In genomic region chr1:3142236-3142635, GRCh38 we compare ENCODE assay signal across 32 cellular contexts.
"Had no signal": no experiment of that assay in that cellular context is flagged by ENCODE, and none has a peak within 500 bp of the region (broad histone marks: within the 10 kb centered on the region; RNA-seq: fewer than 3 reads in every experiment).

No MANE protein-coding gene starts in this region.

- H3K27me3 Mint-ChIP-seq: activated B cell treated with CpG ODN at 0.5 μM for 24 hours; activated CD8-positive, alpha-beta T cell treated with anti-CD3 and anti-CD28 coated beads for 36 hours; activated naive CD4-positive, alpha-beta T cell treated with anti-CD3 and anti-CD28 coated beads, Interleukin-2, amount 50 U/mL, for 24 hours; activated naive CD8-positive, alpha-beta T cell treated with anti-CD3 and anti-CD28 coated beads for 36 hours; activated naive CD8-positive, alpha-beta T cell treated with anti-CD3 and anti-CD28 coated beads, Interleukin-2, amount 50 U/mL, for 24 hours; dendritic cell treated with granulocyte-macrophage colony-stimulating factor and Interleukin-4, amounts not matched to agents 40 ng/mL and 50 ng/mL, for 4 days had no signal

- H3K4me1 Mint-ChIP-seq: activated B cell treated with CpG ODN at 0.5 μM for 24 hours; activated naive CD4-positive, alpha-beta T cell treated with anti-CD3 and anti-CD28 coated beads, Interleukin-2, amount 50 U/mL, for 24 hours; activated naive CD8-positive, alpha-beta T cell treated with anti-CD3 and anti-CD28 coated beads for 36 hours; activated naive CD8-positive, alpha-beta T cell treated with anti-CD3 and anti-CD28 coated beads, Interleukin-2, amount 50 U/mL, for 24 hours; central memory CD8-positive, alpha-beta T cell; endodermal cell; T-helper 17 cell had no signal

- H3K27ac Mint-ChIP-seq: activated B cell treated with CpG ODN at 0.5 μM for 24 hours; activated CD8-positive, alpha-beta T cell treated with anti-CD3 and anti-CD28 coated beads for 36 hours; activated naive CD4-positive, alpha-beta T cell treated with anti-CD3 and anti-CD28 coated beads for 36 hours; activated naive CD4-positive, alpha-beta T cell treated with anti-CD3 and anti-CD28 coated beads, Interleukin-2, amount 50 U/mL, for 24 hours; activated naive CD8-positive, alpha-beta T cell treated with anti-CD3 and anti-CD28 coated beads for 36 hours; activated naive CD8-positive, alpha-beta T cell treated with anti-CD3 and anti-CD28 coated beads, Interleukin-2, amount 50 U/mL, for 24 hours; activated T-helper 2 cell treated with anti-CD3 and anti-CD28 coated beads, Interferon-gamma antibody, Interleukin-2, Interleukin-4, amounts not matched to agents 10 μg/mL and 5 μg/mL and 100 μg/mL, durations not matched to agents 14 hours and 24 hours and 36 hours; dendritic cell treated with granulocyte-macrophage colony-stimulating factor and Interleukin-4, amounts not matched to agents 40 ng/mL and 50 ng/mL, for 4 days; endodermal cell; T-helper 17 cell; T-helper 2 cell treated with Interferon-gamma antibody and Interleukin-4, amounts not matched to agents 5 μg/mL and 100 μg/mL, for 36 hours had no signal

- H3K36me3 ChIP-seq: adrenal gland, WERI-Rb-1 had no signal

- H3K4me3 Mint-ChIP-seq: activated B cell treated with CpG ODN at 0.5 μM for 24 hours; activated CD8-positive, alpha-beta T cell treated with anti-CD3 and anti-CD28 coated beads for 36 hours; activated naive CD4-positive, alpha-beta T cell treated with anti-CD3 and anti-CD28 coated beads for 36 hours; activated naive CD4-positive, alpha-beta T cell treated with anti-CD3 and anti-CD28 coated beads, Interleukin-2, amount 50 U/mL, for 24 hours; activated naive CD8-positive, alpha-beta T cell treated with anti-CD3 and anti-CD28 coated beads for 36 hours; activated naive CD8-positive, alpha-beta T cell treated with anti-CD3 and anti-CD28 coated beads, Interleukin-2, amount 50 U/mL, for 24 hours; activated T-cell treated with anti-CD3 and anti-CD28 coated beads, Interleukin-2, amount 50 U/mL, for 4 hours; central memory CD8-positive, alpha-beta T cell; dendritic cell treated with granulocyte-macrophage colony-stimulating factor and Interleukin-4, amounts not matched to agents 40 ng/mL and 50 ng/mL, for 4 days; endodermal cell; T-helper 17 cell; T-helper 2 cell treated with Interferon-gamma antibody and Interleukin-4, amounts not matched to agents 5 μg/mL and 100 μg/mL, for 36 hours had no signal

- H3K36me3 Mint-ChIP-seq: activated naive CD4-positive, alpha-beta T cell treated with anti-CD3 and anti-CD28 coated beads, Interleukin-2, amount 50 U/mL, for 24 hours; activated naive CD8-positive, alpha-beta T cell treated with anti-CD3 and anti-CD28 coated beads for 36 hours; brain had no signal

- H3K4me3 ChIP-seq: adrenal gland, coronary artery, dorsolateral prefrontal cortex had no signal

- ATAC-seq: activated CD4-positive, CD25-positive, alpha-beta regulatory T cell treated with anti-CD3 and anti-CD28 coated beads, Interleukin-2, amount 50 U/mL, for 24 hours; activated CD8-positive, alpha-beta T cell treated with anti-CD3 and anti-CD28 coated beads for 36 hours; activated naive CD8-positive, alpha-beta T cell treated with anti-CD3 and anti-CD28 coated beads, Interleukin-2, amount 50 U/mL, for 24 hours; activated T-cell treated with anti-CD3 and anti-CD28 coated beads, Interleukin-2, amount 50 U/mL, for 4 hours; esophagus mucosa; T-helper 17 cell had no signal

- H3K9me3 Mint-ChIP-seq: activated CD8-positive, alpha-beta T cell treated with anti-CD3 and anti-CD28 coated beads for 36 hours; activated naive CD4-positive, alpha-beta T cell treated with anti-CD3 and anti-CD28 coated beads, Interleukin-2, amount 50 U/mL, for 24 hours; activated naive CD8-positive, alpha-beta T cell treated with anti-CD3 and anti-CD28 coated beads for 36 hours; activated naive CD8-positive, alpha-beta T cell treated with anti-CD3 and anti-CD28 coated beads, Interleukin-2, amount 50 U/mL, for 24 hours; activated T-cell treated with anti-CD3 and anti-CD28 coated beads, Interleukin-2, amount 50 U/mL, for 4 hours; central memory CD8-positive, alpha-beta T cell; dendritic cell treated with granulocyte-macrophage colony-stimulating factor and Interleukin-4, amounts not matched to agents 40 ng/mL and 50 ng/mL, for 4 days; endodermal cell; T-helper 2 cell treated with Interferon-gamma antibody and Interleukin-4, amounts not matched to agents 5 μg/mL and 100 μg/mL, for 36 hours had no signal

- H3K9me3 ChIP-seq: adrenal gland had no signal

- DNase-seq: activated B cell treated with CpG ODN at 0.5 μM for 24 hours; activated CD4-positive, alpha-beta T cell treated with anti-CD3 and anti-CD28 coated beads for 48 hours; activated CD4-positive, alpha-beta T cell treated with anti-CD3 and anti-CD28 coated beads, Interleukin-2, amount 50 U/mL, for 1 hour; activated CD4-positive, alpha-beta T cell treated with anti-CD3 and anti-CD28 coated beads, Interleukin-2, amount 50 U/mL, for 48 hours; activated CD8-positive, alpha-beta memory T cell treated with anti-CD3 and anti-CD28 coated beads for 24 hours; activated CD8-positive, alpha-beta T cell treated with anti-CD3 and anti-CD28 coated beads for 36 hours; activated effector memory CD4-positive, alpha-beta T cell treated with anti-CD3 and anti-CD28 coated beads, Interleukin-2, amount 50 U/mL, for 16 hours; activated naive CD4-positive, alpha-beta T cell treated with anti-CD3 and anti-CD28 coated beads for 36 hours; activated naive CD8-positive, alpha-beta T cell treated with anti-CD3 and anti-CD28 coated beads for 36 hours; activated naive CD8-positive, alpha-beta T cell treated with anti-CD3 and anti-CD28 coated beads, Interleukin-2, amount 50 U/mL, for 24 hours; activated T-cell treated with anti-CD3 and anti-CD28 coated beads, Interleukin-2, amount 50 U/mL, for 4 hours; adrenal gland; amygdala; aorta; dorsolateral prefrontal cortex; effector memory CD4-positive, alpha-beta T cell; endodermal cell; foreskin fibroblast; head of caudate nucleus; T-helper 1 cell; T-helper 17 cell; T1000; WERI-Rb-1 had no signal

- H3K27ac ChIP-seq: adrenal gland, dorsolateral prefrontal cortex, WERI-Rb-1 had no signal
